In genomic region chr14:99730876-99731351, GRCh38 we compare ENCODE assay signal across 8 cellular contexts. TPM values are rescaled to one million over a fixed set of nuclear protein-coding genes. Genes with fewer than 3 reads are reported as not detected.
DNase-seq lines count a peak whose midpoint lies in the region; ATAC-seq and TF ChIP-seq lines count a peak whose summit lies in the region.

No MANE protein-coding gene starts in this region.

- TF ChIP-seq RAD21 in SK-N-SH (IDR thresholded peaks at IDR 0.05; ENCODE audit: low read length), result no peak

- no peaks in the 10 kb centered on the region for H3K9me3 Mint-ChIP-seq in activated T-cell treated with anti-CD3 and anti-CD28 coated beads, Interleukin-2, amount 50 U/mL, for 4 hours
- H3K9me3 Mint-ChIP-seq in activated T-cell treated with anti-CD3 and anti-CD28 coated beads, Interleukin-2, amount 50 U/mL, for 24 hours, result no peaks in the 10 kb centered on the region
- H3K9me3 Mint-ChIP-seq in naive thymus-derived CD4-positive, alpha-beta T cell, result peaks cover 0 to 2% (median 0%) of the 10 kb centered on the region in 11 donors
- peaks cover 0 to 2% (median 0%) of the 10 kb centered on the region in 7 donors for H3K9me3 Mint-ChIP-seq in CD14-positive monocyte

- no peaks in the 10 kb centered on the region for H3K36me3 ChIP-seq in naive thymus-derived CD4-positive, alpha-beta T cell (ENCODE audit: control insufficient read depth in 2 of 3, insufficient read depth in 3 of 3, low read length in 3 of 3)
- H3K36me3 ChIP-seq in tibial nerve (no peaks in the 10 kb centered on the region), SK-N-SH (replicated peaks in 1 of 2; ENCODE audit: control insufficient read depth in 1 of 2, insufficient read depth in 2 of 2, low read length in 1 of 2) (no peaks in the 10 kb centered on the region)

- H3K4me2 ChIP-seq in SK-N-SH, result no peak overlapping the region

- H3K9ac ChIP-seq in SK-N-SH, result no peak overlapping the region

- peaks cover 2% of the 10 kb centered on the region for H3K4me1 Mint-ChIP-seq in activated T-cell treated with anti-CD3 and anti-CD28 coated beads, Interleukin-2, amount 50 U/mL, for 4 hours (ENCODE audit: low read depth)
- H3K4me1 Mint-ChIP-seq in activated T-cell treated with anti-CD3 and anti-CD28 coated beads, Interleukin-2, amount 50 U/mL, for 24 hours (ENCODE audit: low read depth), result no peaks in the 10 kb centered on the region
- H3K4me1 Mint-ChIP-seq in naive thymus-derived CD4-positive, alpha-beta T cell, result peaks cover 0 to 6% (median 0%) of the 10 kb centered on the region in 7 donors
- no peaks in the 10 kb centered on the region for H3K4me1 Mint-ChIP-seq in CD14-positive monocyte

- POLR2A ChIA-PET in naive thymus-derived CD4-positive, alpha-beta T cell (lab: Charles Lee), result no interaction called here
- POLR2A ChIA-PET in SK-N-SH (lab: Yijun Ruan, JAX), result interaction anchor here (1.1 kb wide), 1 partner anchor 21 kb away, joined by 3 read pairs; no protein-coding TSS in a partner anchor

- H3K27ac ChIP-seq in dorsolateral prefrontal cortex, result peak overlapping the region in 16 of 59 donors; percentile 1 to 88 (median 40)
- no peak overlapping the region for H3K27ac ChIP-seq in naive thymus-derived CD4-positive, alpha-beta T cell (ENCODE audit: low read depth, low read length)
- H3K27ac ChIP-seq in tibial nerve, result peak overlapping the region; percentile 13 to 76 (median 53)
- H3K27ac ChIP-seq in SK-N-SH (ENCODE audit: low read depth in 2 of 2, low read length in 1 of 2), result no peak overlapping the region

- no peaks in the 10 kb centered on the region for H3K79me2 ChIP-seq in SK-N-SH (ENCODE audit: insufficient read depth)

- H3K27me3 ChIP-seq in dorsolateral prefrontal cortex, result no peaks in the 10 kb centered on the region
- H3K27me3 ChIP-seq in naive thymus-derived CD4-positive, alpha-beta T cell (ENCODE audit: control insufficient read depth in 2 of 2, insufficient read depth in 2 of 2, low read length in 2 of 2), result no peaks in the 10 kb centered on the region
- H3K27me3 ChIP-seq in tibial nerve, result peaks cover 0 to 13% of the 10 kb centered on the region in 2 donors
- no peaks in the 10 kb centered on the region for H3K27me3 ChIP-seq in SK-N-SH (ENCODE audit: insufficient read depth)

- H3K9me3 ChIP-seq in naive thymus-derived CD4-positive, alpha-beta T cell (ENCODE audit: control insufficient read depth in 2 of 3, low read length in 3 of 3), result no peaks in the 10 kb centered on the region
- no peaks in the 10 kb centered on the region for H3K9me3 ChIP-seq in tibial nerve
- no peaks in the 10 kb centered on the region for H3K9me3 ChIP-seq in SK-N-SH

- H3K27me3 Mint-ChIP-seq in activated T-cell treated with anti-CD3 and anti-CD28 coated beads, Interleukin-2, amount 50 U/mL, for 4 hours (ENCODE audit: low read depth), result peaks cover 47% of the 10 kb centered on the region
- peaks cover 59% of the 10 kb centered on the region for H3K27me3 Mint-ChIP-seq in activated T-cell treated with anti-CD3 and anti-CD28 coated beads, Interleukin-2, amount 50 U/mL, for 24 hours
- H3K27me3 Mint-ChIP-seq in naive thymus-derived CD4-positive, alpha-beta T cell, result peaks cover 12 to 48% (median 23%) of the 10 kb centered on the region in 5 donors
- peaks cover 11 to 43% (median 22%) of the 10 kb centered on the region in 3 donors for H3K27me3 Mint-ChIP-seq in CD14-positive monocyte (ENCODE audit: low read depth in 3 of 3)

- no peak overlapping the region for H2AFZ ChIP-seq in SK-N-SH (ENCODE audit: low read depth)

- H3K4me3 Mint-ChIP-seq in activated T-cell treated with anti-CD3 and anti-CD28 coated beads, Interleukin-2, amount 50 U/mL, for 4 hours, result peak overlapping the region; percentile 52
- H3K4me3 Mint-ChIP-seq in activated T-cell treated with anti-CD3 and anti-CD28 coated beads, Interleukin-2, amount 50 U/mL, for 24 hours, result no peak overlapping the region
- H3K4me3 Mint-ChIP-seq in naive thymus-derived CD4-positive, alpha-beta T cell, result peak overlapping the region in 7 of 10 donors; percentile 13 to 75 (median 50)
- H3K4me3 Mint-ChIP-seq in CD14-positive monocyte, result no peak overlapping the region

- no peak for TF ChIP-seq EP300 in tibial nerve (IDR thresholded peaks at IDR 0.05)
- TF ChIP-seq EP300 in SK-N-SH (IDR thresholded peaks at IDR 0.05; ENCODE audit: borderline replicate concordance in 1 of 2, low read depth in 1 of 2, low read length in 1 of 2), result no peak

- no peaks in the 10 kb centered on the region for H3F3A ChIP-seq in SK-N-SH (replicated peaks; ENCODE audit: insufficient read depth)

- no peak for DNase-seq in activated T-cell treated with anti-CD3 and anti-CD28 coated beads, Interleukin-2, amount 50 U/mL, for 4 hours
- DNase-seq in activated T-cell treated with anti-CD3 and anti-CD28 coated beads, Interleukin-2, amount 50 U/mL, for 24 hours, result no peak
- DNase-seq in dorsolateral prefrontal cortex (peak in 6 of 10 donors; percentile 18 to 45 (median 33)), tibial nerve (ENCODE audit: low spot score in 2 of 2) (peak in 1 of 2 donors; percentile 12), CD14-positive monocyte (ENCODE audit: low spot score) (no peak), activated gamma-delta T cell (lab: John Stamatoyannopoulos, UW) (no peak), SK-N-SH (no peak)
- no peak for DNase-seq in naive thymus-derived CD4-positive, alpha-beta T cell

- no peaks in the 10 kb centered on the region for H3K9me2 ChIP-seq in SK-N-SH

- H3K4me3 ChIP-seq in dorsolateral prefrontal cortex (peak overlapping the region in 40 of 59 donors; percentile 46 to 84 (median 70)), tibial nerve (no peak overlapping the region), SK-N-SH (ENCODE audit: low read depth in 2 of 2, low read length in 1 of 2) (no peak overlapping the region)
- no peak overlapping the region for H3K4me3 ChIP-seq in naive thymus-derived CD4-positive, alpha-beta T cell (ENCODE audit: low read length)

- intact Hi-C loops in dorsolateral prefrontal cortex (cut with DNase I) (loop anchor here (1.0 to 5.0 kb wide), 4 partner anchors 60 to 216 kb away; partner anchors contain the start of gene EML1 (in 1 of the 2)), CD14-positive monocyte (cut with micrococcal nuclease) (no loop called here)
- intact Hi-C loops in naive thymus-derived CD4-positive, alpha-beta T cell (cut with micrococcal nuclease), result loop anchor here (1.0 to 5.0 kb wide), 4 partner anchors 47 to 646 kb away; partner anchors contain the start of genes CYP46A1 (in 1 of the 2), EML1 (in 1 of the 2) and WDR25 (in 1 of the 2)

- no peak for ATAC-seq in activated T-cell treated with anti-CD3 and anti-CD28 coated beads, Interleukin-2, amount 50 U/mL, for 4 hours
- no peak for ATAC-seq in naive thymus-derived CD4-positive, alpha-beta T cell

- H3K36me3 Mint-ChIP-seq in activated T-cell treated with anti-CD3 and anti-CD28 coated beads, Interleukin-2, amount 50 U/mL, for 4 hours (ENCODE audit: insufficient read depth), result no peaks in the 10 kb centered on the region
- H3K36me3 Mint-ChIP-seq in activated T-cell treated with anti-CD3 and anti-CD28 coated beads, Interleukin-2, amount 50 U/mL, for 24 hours (ENCODE audit: low read depth), result no peaks in the 10 kb centered on the region
- H3K36me3 Mint-ChIP-seq in naive thymus-derived CD4-positive, alpha-beta T cell, result peaks cover 0 to 3% (median 0%) of the 10 kb centered on the region in 5 donors
- H3K36me3 Mint-ChIP-seq in CD14-positive monocyte, result no peaks in the 10 kb centered on the region

- no peaks in the 10 kb centered on the region for H3K4me1 ChIP-seq in naive thymus-derived CD4-positive, alpha-beta T cell (ENCODE audit: control insufficient read depth in 2 of 2, insufficient read depth in 2 of 2, low read length in 2 of 2)
- peaks cover 0 to 58% (median 7%) of the 10 kb centered on the region in 4 donors for H3K4me1 ChIP-seq in tibial nerve
- H3K4me1 ChIP-seq in SK-N-SH (ENCODE audit: control insufficient read depth in 1 of 2, insufficient read depth in 2 of 2, low read depth in 1 of 2, low read length in 1 of 2), result peaks cover 0 to 10% of the 10 kb centered on the region in 2 experiments; a peak in 1 of 4 replicates

- WGBS in tibial nerve, 2 donors, result 58 to 69% methylated on average over 5 to 6 of the region's 10 CpGs
- 96% methylated on average over 8 of the region's 10 CpGs for WGBS in SK-N-SH (ENCODE audit: low lambda C conversion rate)

- H3K27ac Mint-ChIP-seq in activated T-cell treated with anti-CD3 and anti-CD28 coated beads, Interleukin-2, amount 50 U/mL, for 24 hours, result no peak overlapping the region
- no peak overlapping the region for H3K27ac Mint-ChIP-seq in naive thymus-derived CD4-positive, alpha-beta T cell
- no peak overlapping the region for H3K27ac Mint-ChIP-seq in CD14-positive monocyte

- CTCF ChIA-PET in naive thymus-derived CD4-positive, alpha-beta T cell (lab: Charles Lee), result interaction anchor here (0.5 to 3.3 kb wide), 4 partner anchors 65 to 168 kb away, joined by 3 to 10 read pairs (median 5); no protein-coding TSS in a partner anchor
- CTCF ChIA-PET in SK-N-SH (lab: Yijun Ruan, JAX), result interaction anchor here (0.8 to 11.2 kb wide), 28 partner anchors 9 to 209 kb away, joined by 3 to 136 read pairs (median 8); partner anchors contain the start of genes CYP46A1 and EML1

- TF ChIP-seq CTCF in dorsolateral prefrontal cortex (IDR thresholded peaks at IDR 0.05 in 54 of 56, conservative IDR thresholded peaks at IDR 0.05 in 2 of 56; ENCODE audit: low read depth in 1 of 56, partially characterized antibody in 56 of 56), result no peak
- TF ChIP-seq CTCF in tibial nerve (IDR thresholded peaks at IDR 0.05), result no peak
- TF ChIP-seq CTCF in CD14-positive monocyte (IDR thresholded peaks at IDR 0.05), result no peak
- TF ChIP-seq CTCF in SK-N-SH (IDR thresholded peaks at IDR 0.05), result no peak

- no peaks in the 10 kb centered on the region for H4K20me1 ChIP-seq in SK-N-SH (ENCODE audit: insufficient read depth)

- no peak for TF ChIP-seq POLR2A in tibial nerve (IDR thresholded peaks at IDR 0.05)

TF ChIP-seq in SK-N-SH, 30 proteins besides CTCF, POLR2A, EP300 and RAD21 (continues in another document):
- TF ChIP-seq SIN3A (IDR thresholded peaks at IDR 0.05; ENCODE audit: borderline replicate concordance, low read depth, low read length) (no peak), POLR2AphosphoS5 (IDR thresholded peaks at IDR 0.05; ENCODE audit: low read depth, low read length) (no peak), EZH2phosphoT487 (IDR thresholded peaks at IDR 0.05; ENCODE audit: borderline replicate concordance, low read depth) (no peak)

RNA-seq across cellular contexts. Expression of gene CYP46A1, which starts 46.8 kb away (rescaled TPM):
- under 1 TPM; 0.08 to 0.32 (median 0.14) TPM for total RNA-seq in activated T-cell treated with anti-CD3 and anti-CD28 coated beads, Interleukin-2, amount 50 U/mL, for 4 hours
- total RNA-seq in dorsolateral prefrontal cortex (100 to 1,000 TPM in 17 of 120 experiments, 10 to 100 TPM in 103; 26.0 to 165 (median 81.5) TPM), tibial nerve (1 to 10 TPM; 1.2 to 3.7 (median 1.4) TPM)
- under 1 TPM in 4 of 5 experiments, not detected in 1; 0.13 to 0.34 (median 0.32) TPM for total RNA-seq in naive thymus-derived CD4-positive, alpha-beta T cell
- under 1 TPM; 0.02 to 0.03 TPM for polyA plus RNA-seq in naive thymus-derived CD4-positive, alpha-beta T cell
- polyA plus RNA-seq in CD14-positive monocyte (not detected), SK-N-SH (2012; rRNA removed) (0.18 and 0.30 TPM in 2 replicates)
- 0.21 and 0.26 TPM in 2 replicates for polyA plus RNA-seq in SK-N-SH (2012; cell fraction: cytosol; rRNA removed)
- polyA plus RNA-seq in SK-N-SH (2012; cell fraction: nucleus; rRNA removed), result 1.1 and 1.4 TPM in 2 replicates

Comparison
In these comparisons a context has a peak if more than half of its experiments do, and no peak if none do; other contexts are left out.
1. H3K4me3 Mint-ChIP-seq: peak in activated T-cell treated with anti-CD3 and anti-CD28 coated beads, Interleukin-2, amount 50 U/mL, for 4 hours (single experiment) and naive thymus-derived CD4-positive, alpha-beta T cell (7 of 10); none in activated T-cell treated with anti-CD3 and anti-CD28 coated beads, Interleukin-2, amount 50 U/mL, for 24 hours (single experiment) and CD14-positive monocyte (0 of 2).
2. DNase-seq: peak in dorsolateral prefrontal cortex (6 of 10); none in activated T-cell treated with anti-CD3 and anti-CD28 coated beads, Interleukin-2, amount 50 U/mL, for 4 hours (single experiment), activated T-cell treated with anti-CD3 and anti-CD28 coated beads, Interleukin-2, amount 50 U/mL, for 24 hours (single experiment), naive thymus-derived CD4-positive, alpha-beta T cell (0 of 9), CD14-positive monocyte (single experiment), activated gamma-delta T cell (single experiment) and SK-N-SH (single experiment).
3. H3K27ac ChIP-seq: peak in tibial nerve (4 of 4); none in naive thymus-derived CD4-positive, alpha-beta T cell (single experiment) and SK-N-SH (0 of 2).
4. H3K4me3 ChIP-seq: peak in dorsolateral prefrontal cortex (40 of 59); none in naive thymus-derived CD4-positive, alpha-beta T cell (single experiment), tibial nerve (0 of 4) and SK-N-SH (0 of 2).
5. RNA of gene CYP46A1, which starts 46.8 kb away (total RNA-seq): 26.0 to 165 TPM in dorsolateral prefrontal cortex; 1.2 to 3.7 TPM in tibial nerve, 0.13 to 0.34 TPM in naive thymus-derived CD4-positive, alpha-beta T cell and 0.08 to 0.32 TPM in activated T-cell treated with anti-CD3 and anti-CD28 coated beads, Interleukin-2, amount 50 U/mL, for 4 hours; every median in the first group is over 4 times any median in the second.
6. intact Hi-C loops: an anchor here in dorsolateral prefrontal cortex (1.0 to 5.0 kb wide) and naive thymus-derived CD4-positive, alpha-beta T cell (1.0 to 5.0 kb wide); none called in CD14-positive monocyte.